16 cellular contexts compared by ENCODE assay signal in genomic region chr13:80022146-80022545, GRCh38.
"Had no signal": no experiment of that assay in that cellular context is flagged by ENCODE, and none has a peak within 500 bp of the region (broad histone marks: within the 10 kb centered on the region; RNA-seq: fewer than 3 reads in every experiment).

No MANE protein-coding gene starts in this region.

- ATAC-seq: left lung; right lobe of liver; stimulated activated naive CD8-positive, alpha-beta T cell treated with anti-CD3 and anti-CD28 coated beads, Interleukin-15, amount 100 ng/mL, for 72 hours had no signal

- H3K27me3 ChIP-seq: dorsolateral prefrontal cortex, left lung, ovary, right lobe of liver had no signal

- H3K4me1 ChIP-seq: left lung, right lobe of liver had no signal

- DNase-seq: activated B cell treated with CpG ODN at 0.5 μM for 24 hours; activated CD4-positive, alpha-beta memory T cell treated with anti-CD3 and anti-CD28 coated beads for 36 hours; activated CD4-positive, alpha-beta T cell treated with anti-CD3 and anti-CD28 coated beads for 4 hours; activated naive CD4-positive, alpha-beta T cell; activated naive CD8-positive, alpha-beta T cell treated with anti-CD3 and anti-CD28 coated beads for 36 hours; activated T-cell treated with anti-CD3 and anti-CD28 coated beads for 4 hours; caudate nucleus; dorsolateral prefrontal cortex; hippocampal formation; left lung; ovary; right lobe of liver; small intestine; stimulated activated CD4-positive, alpha-beta T cell treated with anti-CD3 and anti-CD28 coated beads, Interleukin-4, amount 100 ng/mL, for 1 hour; stimulated activated naive CD8-positive, alpha-beta T cell treated with anti-CD3 and anti-CD28 coated beads, Interleukin-15, amount 100 ng/mL, for 72 hours; trophoblast cell had no signal

- H3K27ac ChIP-seq: left lung, ovary, right lobe of liver had no signal
